In genomic region chr17:81813371-81813684, GRCh38 we compare ENCODE assay signal across 6 cellular contexts. TPM values are rescaled to one million over a fixed set of nuclear protein-coding genes. Genes with fewer than 3 reads are reported as not detected.
"Had no signal": no experiment of that assay in that cellular context is flagged by ENCODE, and none has a peak within 500 bp of the region (broad histone marks: within the 10 kb centered on the region; RNA-seq: fewer than 3 reads in every experiment).

No MANE protein-coding gene starts in this region.

- H2AFZ ChIP-seq: GM23338 had no signal

- H3K4me1 Mint-ChIP-seq: GM23338 had no signal

- H3K4me2 ChIP-seq: GM23338 had no signal

- DNase-seq: H9, HCEC 1CT, IMR-90 had no signal

- H3K4me3 Mint-ChIP-seq: GM23338, H9 had no signal

- H3K27ac Mint-ChIP-seq: GM23338, H9 had no signal

- H3K9me3 Mint-ChIP-seq: H9 had no signal

- ATAC-seq: GM23338, K562 had no signal

- H3K4me3 ChIP-seq: GM23338, K562 had no signal

RNA-seq across cellular contexts. Expression of gene GCGR, which starts 9.4 kb away (rescaled TPM):
- total RNA-seq: IMR-90, K562 had no signal
- polyA plus RNA-seq: IMR-90, K562 had no signal

RNA-seq across cellular contexts. Expression of gene PPP1R27, which starts 21.5 kb away (rescaled TPM):
- total RNA-seq: GM23338, H1, IMR-90 had no signal
